11 cellular contexts compared by ENCODE assay signal in the genomic region with DNA sequence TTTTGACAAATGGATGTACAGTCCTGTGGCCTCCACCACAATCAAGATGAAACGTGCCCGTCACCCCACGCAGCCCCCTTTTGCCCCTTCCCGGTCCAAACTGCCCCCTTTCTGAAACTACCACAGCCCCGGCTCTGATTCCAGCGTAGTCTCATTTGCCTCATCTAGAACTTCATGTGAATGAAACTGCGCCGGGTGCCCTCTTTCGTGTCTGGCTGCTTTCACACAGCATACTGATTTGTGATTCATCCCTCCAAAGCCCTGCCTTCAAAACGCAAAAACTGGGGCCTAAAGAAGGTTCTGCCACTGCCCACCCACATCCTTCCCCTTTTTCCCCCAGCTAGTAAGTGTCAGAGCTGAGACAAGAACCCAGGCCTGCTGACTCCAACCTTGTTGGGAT. TPM values are rescaled to one million over a fixed set of nuclear protein-coding genes. Genes with fewer than 3 reads are reported as not detected.
A peak's percentile ranks its signal among the peaks of the same experiment; 100 is the strongest.
DNase-seq lines count a peak whose midpoint lies in the region; ATAC-seq and TF ChIP-seq lines count a peak whose summit lies in the region.
"Had no signal": no experiment of that assay in that cellular context is flagged by ENCODE, and none has a peak within 500 bp of the region (broad histone marks: within the 10 kb centered on the region; RNA-seq: fewer than 3 reads in every experiment).

No MANE protein-coding gene starts in this region.

- peaks cover 10 to 46% (median 22%) of the 10 kb centered on the region in 3 donors for H3K4me1 ChIP-seq in esophagus squamous epithelium

- H3K9me3 Mint-ChIP-seq in natural killer cell treated with Interleukin-12 subunit alpha and Interleukin-12 subunit beta and Interleukin-15 and Interleukin-18, amount 100 ng/mL, for 72 hours = no peaks in the 10 kb centered on the region
- no peaks in the 10 kb centered on the region for H3K9me3 Mint-ChIP-seq in stimulated activated naive CD8-positive, alpha-beta T cell treated with anti-CD3 and anti-CD28 coated beads, Interleukin-15, Interleukin-2, amounts not matched to agents 100 ng/mL and 50 ng/mL, for 24 hours

- intact Hi-C loops in esophagus squamous epithelium (cut with DNase I) = no loop called here

- H3K4me3 ChIP-seq in esophagus squamous epithelium = no peak overlapping the region
- H3K4me3 ChIP-seq: SJCRH30 had no signal

- peaks cover 0 to 26% (median 0%) of the 10 kb centered on the region in 4 donors for H3K27me3 ChIP-seq in esophagus squamous epithelium
- H3K27me3 ChIP-seq: SJCRH30 had no signal

- peak overlapping the region; percentile 88 to 94 for H3K27ac Mint-ChIP-seq in natural killer cell treated with Interleukin-12 subunit alpha and Interleukin-12 subunit beta and Interleukin-15 and Interleukin-18, amount 100 ng/mL, for 72 hours
- H3K27ac Mint-ChIP-seq in stimulated activated naive CD8-positive, alpha-beta T cell treated with anti-CD3 and anti-CD28 coated beads, Interleukin-15, Interleukin-2, amounts not matched to agents 100 ng/mL and 50 ng/mL, for 24 hours = peak overlapping the region; percentile 81

- peaks cover 0 to 10% of the 10 kb centered on the region in 2 donors for H3K27me3 Mint-ChIP-seq in natural killer cell treated with Interleukin-12 subunit alpha and Interleukin-12 subunit beta and Interleukin-15 and Interleukin-18, amount 100 ng/mL, for 72 hours
- peaks cover 16% of the 10 kb centered on the region for H3K27me3 Mint-ChIP-seq in stimulated activated naive CD8-positive, alpha-beta T cell treated with anti-CD3 and anti-CD28 coated beads, Interleukin-15, Interleukin-2, amounts not matched to agents 100 ng/mL and 50 ng/mL, for 24 hours

- TF ChIP-seq POLR2A in esophagus squamous epithelium (IDR thresholded peaks at IDR 0.05) = no peak

- peak; percentile 57 to 78 for ATAC-seq in natural killer cell treated with Interleukin-12 subunit alpha and Interleukin-12 subunit beta and Interleukin-15 and Interleukin-18, amount 100 ng/mL, for 72 hours
- no peak for ATAC-seq in GM21619 (IDR thresholded peaks at IDR 0.05; ENCODE audit: unreplicated experiment)
- ATAC-seq: sciatic nerve had no signal

- peaks cover 4% of the 10 kb centered on the region for H3K36me3 Mint-ChIP-seq in natural killer cell treated with Interleukin-12 subunit alpha and Interleukin-12 subunit beta and Interleukin-15 and Interleukin-18, amount 100 ng/mL, for 72 hours
- H3K36me3 Mint-ChIP-seq in stimulated activated naive CD8-positive, alpha-beta T cell treated with anti-CD3 and anti-CD28 coated beads, Interleukin-15, Interleukin-2, amounts not matched to agents 100 ng/mL and 50 ng/mL, for 24 hours (ENCODE audit: low read depth) = peaks cover 16% of the 10 kb centered on the region

- no peak overlapping the region for H3K27ac ChIP-seq in esophagus squamous epithelium
- H3K27ac ChIP-seq: SJCRH30 had no signal

- DNase-seq in activated T-cell treated with anti-CD3 and anti-CD28 coated beads for 24 hours (ENCODE audit: low read depth) (peak; percentile 36), activated T-cell treated with anti-CD3 and anti-CD28 coated beads for 4 hours (no peak), esophagus squamous epithelium (lab: John Stamatoyannopoulos, UW) (no peak), NCI-H82 treated with DMSO at 0.1 percent for 48 hours (lab: John Stamatoyannopoulos, UW; ENCODE audit: unreplicated experiment) (no peak)
- peak; percentile 83 for DNase-seq in activated CD8-positive, alpha-beta memory T cell treated with anti-CD3 and anti-CD28 coated beads, Interleukin-2, amount 50 U/mL, for 48 hours
- DNase-seq in natural killer cell treated with Interleukin-12 subunit alpha and Interleukin-12 subunit beta and Interleukin-15 and Interleukin-18, amount 100 ng/mL, for 72 hours (ENCODE audit: low spot score) = peak; percentile 76
- DNase-seq: DND-41, SJCRH30 had no signal

- H3K36me3 ChIP-seq in esophagus squamous epithelium = peaks cover 0 to 15% (median under 1%) of the 10 kb centered on the region in 3 donors
- H3K36me3 ChIP-seq: SJCRH30 had no signal

- 71 to 94% methylated on average over 6 to 9 of the region's 10 CpGs for WGBS in esophagus squamous epithelium, 2 donors

- peaks cover 73 to 76% of the 10 kb centered on the region in 2 donors for H3K4me1 Mint-ChIP-seq in natural killer cell treated with Interleukin-12 subunit alpha and Interleukin-12 subunit beta and Interleukin-15 and Interleukin-18, amount 100 ng/mL, for 72 hours (ENCODE audit: low read depth in 2 of 2)
- peaks cover 90% of the 10 kb centered on the region for H3K4me1 Mint-ChIP-seq in stimulated activated naive CD8-positive, alpha-beta T cell treated with anti-CD3 and anti-CD28 coated beads, Interleukin-15, Interleukin-2, amounts not matched to agents 100 ng/mL and 50 ng/mL, for 24 hours (ENCODE audit: low read depth)

- no peak for TF ChIP-seq CTCF in esophagus squamous epithelium (IDR thresholded peaks at IDR 0.05)

- H3K9me3 ChIP-seq in esophagus squamous epithelium = no peaks in the 10 kb centered on the region
- H3K9me3 ChIP-seq: SJCRH30 had no signal

- H3K4me3 Mint-ChIP-seq in natural killer cell treated with Interleukin-12 subunit alpha and Interleukin-12 subunit beta and Interleukin-15 and Interleukin-18, amount 100 ng/mL, for 72 hours = peak overlapping the region; percentile 72
- peak overlapping the region; percentile 57 for H3K4me3 Mint-ChIP-seq in stimulated activated naive CD8-positive, alpha-beta T cell treated with anti-CD3 and anti-CD28 coated beads, Interleukin-15, Interleukin-2, amounts not matched to agents 100 ng/mL and 50 ng/mL, for 24 hours

RNA-seq across cellular contexts. Expression of gene NCS1, which starts 31.5 kb away (rescaled TPM):
- total RNA-seq in natural killer cell treated with Interleukin-12 subunit alpha and Interleukin-12 subunit beta and Interleukin-15 and Interleukin-18, amount 100 ng/mL, for 72 hours = 10 to 100 TPM; 31.0 to 38.1 TPM
- 10 to 100 TPM in 3 of 4 donors, 1 to 10 TPM in 1; 9.3 to 31.3 (median 15.2) TPM for total RNA-seq in esophagus squamous epithelium

Comparison
In these comparisons a context has a peak if more than half of its experiments do, and no peak if none do; other contexts are left out.
1. DNase-seq: peak in activated T-cell treated with anti-CD3 and anti-CD28 coated beads for 24 hours (single experiment), activated CD8-positive, alpha-beta memory T cell treated with anti-CD3 and anti-CD28 coated beads, Interleukin-2, amount 50 U/mL, for 48 hours (single experiment) and natural killer cell treated with Interleukin-12 subunit alpha and Interleukin-12 subunit beta and Interleukin-15 and Interleukin-18, amount 100 ng/mL, for 72 hours (single experiment); none in activated T-cell treated with anti-CD3 and anti-CD28 coated beads for 4 hours (single experiment), esophagus squamous epithelium (single experiment) and NCI-H82 treated with DMSO at 0.1 percent for 48 hours (single experiment).